14 cellular contexts compared by ENCODE assay signal in the genomic region with DNA sequence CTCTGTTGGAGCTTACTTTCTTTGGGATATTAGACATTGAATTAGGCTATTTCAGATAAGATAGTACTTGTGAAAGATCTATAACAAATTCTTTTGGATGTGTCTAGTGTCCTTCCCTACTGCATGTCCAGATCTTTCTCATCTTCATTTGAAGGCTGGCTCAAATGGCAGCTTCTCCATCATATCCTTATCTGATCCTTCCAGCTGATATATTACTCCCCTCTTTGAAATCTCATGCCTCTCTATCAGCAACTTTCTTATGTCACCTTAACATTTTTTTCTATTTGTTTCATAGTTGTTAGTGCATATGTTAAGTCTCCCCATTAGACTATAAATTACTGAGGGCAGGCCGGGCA. TPM values are rescaled to one million over a fixed set of nuclear protein-coding genes. Genes with fewer than 3 reads are reported as not detected.
DNase-seq lines count a peak whose midpoint lies in the region; ATAC-seq and TF ChIP-seq lines count a peak whose summit lies in the region.
"Had no signal": no experiment of that assay in that cellular context is flagged by ENCODE, and none has a peak within 500 bp of the region (broad histone marks: within the 10 kb centered on the region; RNA-seq: fewer than 3 reads in every experiment).

No MANE protein-coding gene starts in this region.

- TF ChIP-seq CTCF in VCaP (conservative IDR thresholded peaks at IDR 0.05) (no peak), hepatocyte (IDR thresholded peaks at IDR 0.05; ENCODE audit: poor library complexity) (no peak), WERI-Rb-1 (IDR thresholded peaks at IDR 0.05; ENCODE audit: low read depth, low read length) (no peak)

- H3K27ac ChIP-seq in VCaP (peak overlapping the region; percentile 59), hepatocyte (peak overlapping the region; percentile 48), thymus (ENCODE audit: low read depth) (peak overlapping the region; percentile 67), WERI-Rb-1 (no peak overlapping the region)
- H3K27ac ChIP-seq: ovary, vagina had no signal

- 60% methylated on average over 1 of the region's 1 CpG for WGBS in hepatocyte (ENCODE audit: low lambda C conversion rate, missing lambda C conversion rate)
- WGBS in thymus = 84% methylated on average over 1 of the region's 1 CpG

- H2AFZ ChIP-seq in hepatocyte = no peak overlapping the region

- H3K9me2 ChIP-seq in hepatocyte (replicated peaks; ENCODE audit: insufficient read depth) = no peaks in the 10 kb centered on the region

- H3K27ac Mint-ChIP-seq in activated T-cell treated with anti-CD3 and anti-CD28 coated beads, Interleukin-2, amount 50 U/mL, for 72 hours = peak overlapping the region; percentile 96

- H3K27me3 ChIP-seq in hepatocyte (no peaks in the 10 kb centered on the region), thymus (ENCODE audit: control insufficient read depth, insufficient read depth) (no peaks in the 10 kb centered on the region), WERI-Rb-1 (ENCODE audit: insufficient read depth, low read depth, severe bottlenecking) (no peaks in the 10 kb centered on the region)
- H3K27me3 ChIP-seq: ovary, vagina had no signal

- no peak for ATAC-seq in activated T-cell treated with anti-CD3 and anti-CD28 coated beads, Interleukin-2, amount 50 U/mL, for 72 hours (replicated peaks in 1 of 2)
- no peak for ATAC-seq in HG03571 (IDR thresholded peaks at IDR 0.05; ENCODE audit: unreplicated experiment)

- H3K4me1 Mint-ChIP-seq in activated T-cell treated with anti-CD3 and anti-CD28 coated beads, Interleukin-2, amount 50 U/mL, for 72 hours (ENCODE audit: low read depth) = peaks cover 85% of the 10 kb centered on the region

- H3K4me1 ChIP-seq in hepatocyte (ENCODE audit: insufficient read depth) (peaks cover 18% of the 10 kb centered on the region), thymus (ENCODE audit: control insufficient read depth, insufficient read depth, low read length) (peaks cover 27% of the 10 kb centered on the region)

- DNase-seq in activated T-cell treated with anti-CD3 and anti-CD28 coated beads, Interleukin-2, amount 50 U/mL, for 72 hours = no peak
- DNase-seq in activated T-cell treated with anti-CD3 and anti-CD28 coated beads, Interleukin-2, amount 50 U/mL, for 1 hour = no peak
- no peak for DNase-seq in hepatocyte (ENCODE audit: low spot score)
- DNase-seq in WERI-Rb-1 = no peak
- DNase-seq in COLO829 (ENCODE audit: low spot score) = no peak
- DNase-seq: kidney, NCI-H2171 treated with DMSO at 0.1 percent for 48 hours, ovary, SIG-M5 had no signal

- peaks cover 57% of the 10 kb centered on the region for H4K20me1 ChIP-seq in hepatocyte (ENCODE audit: insufficient read depth, poor library complexity, severe bottlenecking)

- peaks cover 4 to 35% of the 10 kb centered on the region in 2 donors for H3K36me3 Mint-ChIP-seq in activated T-cell treated with anti-CD3 and anti-CD28 coated beads, Interleukin-2, amount 50 U/mL, for 72 hours (ENCODE audit: insufficient read depth in 2 of 2)

- H3K9me3 Mint-ChIP-seq in activated T-cell treated with anti-CD3 and anti-CD28 coated beads, Interleukin-2, amount 50 U/mL, for 72 hours = no peaks in the 10 kb centered on the region
- H3K9me3 Mint-ChIP-seq: brain had no signal

- peak overlapping the region; percentile 29 for H3K4me2 ChIP-seq in hepatocyte

- H3K9me3 ChIP-seq in hepatocyte (ENCODE audit: low read depth) (no peaks in the 10 kb centered on the region), thymus (ENCODE audit: control insufficient read depth) (no peaks in the 10 kb centered on the region), WERI-Rb-1 (ENCODE audit: severe bottlenecking) (no peaks in the 10 kb centered on the region)
- H3K9me3 ChIP-seq: ovary, vagina had no signal

- peak overlapping the region; percentile 34 to 83 for H3K4me3 Mint-ChIP-seq in activated T-cell treated with anti-CD3 and anti-CD28 coated beads, Interleukin-2, amount 50 U/mL, for 72 hours
- H3K4me3 Mint-ChIP-seq: brain had no signal

- H3K4me3 ChIP-seq in hepatocyte = no peak overlapping the region
- H3K4me3 ChIP-seq in thymus (ENCODE audit: low read length) = no peak overlapping the region
- no peak overlapping the region for H3K4me3 ChIP-seq in WERI-Rb-1 (ENCODE audit: low read depth, low read length)
- H3K4me3 ChIP-seq: ovary, vagina had no signal

- H3K36me3 ChIP-seq in hepatocyte (replicated peaks; ENCODE audit: insufficient read depth, low read depth) = no peaks in the 10 kb centered on the region
- peaks cover 27% of the 10 kb centered on the region for H3K36me3 ChIP-seq in thymus (ENCODE audit: control insufficient read depth, insufficient read depth)
- H3K36me3 ChIP-seq in WERI-Rb-1 = peaks cover 50% of the 10 kb centered on the region
- H3K36me3 ChIP-seq: ovary had no signal

- no peaks in the 10 kb centered on the region for H3K27me3 Mint-ChIP-seq in activated T-cell treated with anti-CD3 and anti-CD28 coated beads, Interleukin-2, amount 50 U/mL, for 72 hours (ENCODE audit: low read depth)
- H3K27me3 Mint-ChIP-seq: brain had no signal

- peaks cover 70% of the 10 kb centered on the region for H3K79me2 ChIP-seq in hepatocyte

RNA-seq across cellular contexts. Expression of gene CAP1, which starts 17.5 kb away (rescaled TPM):
- 100 to 1,000 TPM; 401 to 411 TPM for total RNA-seq in activated T-cell treated with anti-CD3 and anti-CD28 coated beads, Interleukin-2, amount 50 U/mL, for 72 hours
- 186 and 191 TPM in 2 replicates for total RNA-seq in hepatocyte
- polyA plus RNA-seq in hepatocyte = 189 and 191 TPM in 2 replicates
- polyA plus RNA-seq in thymus = 202 TPM

RNA-seq across cellular contexts. Expression of gene PPT1, which starts 39.0 kb away (rescaled TPM):
- 10 to 100 TPM; 52.6 to 53.2 TPM for total RNA-seq in activated T-cell treated with anti-CD3 and anti-CD28 coated beads, Interleukin-2, amount 50 U/mL, for 72 hours
- total RNA-seq in hepatocyte = 64.2 and 86.5 TPM in 2 replicates
- polyA plus RNA-seq in hepatocyte = 78.0 and 80.2 TPM in 2 replicates
- 97.3 TPM for polyA plus RNA-seq in thymus
